19 cellular contexts compared by ENCODE assay signal in genomic region chr3:195746751-195747150, GRCh38.
"Had no signal": no experiment of that assay in that cellular context is flagged by ENCODE, and none has a peak within 500 bp of the region (broad histone marks: within the 10 kb centered on the region; RNA-seq: fewer than 3 reads in every experiment).

No MANE protein-coding gene starts in this region.

- H2AFZ ChIP-seq: parathyroid adenoma had no signal

- H3K4me1 Mint-ChIP-seq: endodermal cell, nephron had no signal

- H3K27ac Mint-ChIP-seq: activated CD8-positive, alpha-beta T cell treated with anti-CD3 and anti-CD28 coated beads, Interleukin-2, amount 10 ng/mL, durations not matched to agents 7 days and 5 days; activated naive CD8-positive, alpha-beta T cell treated with anti-CD3 and anti-CD28 coated beads for 36 hours; endodermal cell; nephron; stimulated activated memory B cell treated with anti-CD40 and anti-IgM and Interleukin-4, amounts not matched to agents 10 μg/mL and 1 μg/mL and 100 μg/mL, for 72 hours had no signal

- ATAC-seq: activated CD8-positive, alpha-beta T cell treated with anti-CD3 and anti-CD28 coated beads, Interleukin-2, amount 10 ng/mL, durations not matched to agents 7 days and 5 days; gastroesophageal sphincter; stimulated activated memory B cell treated with anti-CD40 and anti-IgM and Interleukin-4, amounts not matched to agents 10 μg/mL and 1 μg/mL and 100 μg/mL, for 72 hours had no signal

- H3K9ac ChIP-seq: parathyroid adenoma had no signal

- H3K4me3 ChIP-seq: breast epithelium, coronary artery, gastroesophageal sphincter, sigmoid colon, smooth muscle cell, transverse colon had no signal

- H3K27me3 Mint-ChIP-seq: activated naive CD8-positive, alpha-beta T cell treated with anti-CD3 and anti-CD28 coated beads for 36 hours had no signal

- H3K79me2 ChIP-seq: parathyroid adenoma had no signal

- H3K9me3 ChIP-seq: breast epithelium, gastroesophageal sphincter, sigmoid colon, transverse colon had no signal

- H3K9me3 Mint-ChIP-seq: activated naive CD8-positive, alpha-beta T cell treated with anti-CD3 and anti-CD28 coated beads for 36 hours; nephron; stimulated activated memory B cell treated with anti-CD40 and anti-IgM and Interleukin-4, amounts not matched to agents 10 μg/mL and 1 μg/mL and 100 μg/mL, for 72 hours had no signal

- H3K27ac ChIP-seq: breast epithelium, coronary artery, gastroesophageal sphincter, parathyroid adenoma, sigmoid colon, transverse colon, WERI-Rb-1 had no signal

- H3K36me3 Mint-ChIP-seq: activated naive CD8-positive, alpha-beta T cell treated with anti-CD3 and anti-CD28 coated beads for 36 hours; stimulated activated memory B cell treated with anti-CD40 and anti-IgM and Interleukin-4, amounts not matched to agents 10 μg/mL and 1 μg/mL and 100 μg/mL, for 72 hours had no signal

- H3K4me1 ChIP-seq: breast epithelium, parathyroid adenoma had no signal

- H3K4me3 Mint-ChIP-seq: activated CD8-positive, alpha-beta T cell treated with anti-CD3 and anti-CD28 coated beads, Interleukin-2, amount 10 ng/mL, durations not matched to agents 7 days and 5 days; activated naive CD8-positive, alpha-beta T cell treated with anti-CD3 and anti-CD28 coated beads for 36 hours; endodermal cell; nephron; stimulated activated memory B cell treated with anti-CD40 and anti-IgM and Interleukin-4, amounts not matched to agents 10 μg/mL and 1 μg/mL and 100 μg/mL, for 72 hours had no signal

- H3K4me2 ChIP-seq: smooth muscle cell had no signal

- H3K36me3 ChIP-seq: breast epithelium, gastroesophageal sphincter, sigmoid colon, transverse colon, WERI-Rb-1 had no signal

- DNase-seq: activated CD4-positive, alpha-beta T cell treated with anti-CD3 and anti-CD28 coated beads for 1 hour; activated CD4-positive, alpha-beta T cell treated with anti-CD3 and anti-CD28 coated beads, Interleukin-2, amount 50 U/mL, for 1 hour; activated CD8-positive, alpha-beta T cell treated with anti-CD3 and anti-CD28 coated beads, Interleukin-2, amount 10 ng/mL, durations not matched to agents 7 days and 5 days; activated naive CD4-positive, alpha-beta T cell treated with Interleukin-2 at 50 U/mL for 16 hours; activated naive CD8-positive, alpha-beta T cell treated with anti-CD3 and anti-CD28 coated beads for 36 hours; endodermal cell; hypothalamus; sigmoid colon; stimulated activated CD4-positive, alpha-beta T cell treated with anti-CD3 and anti-CD28 coated beads, Interleukin-15, amount 100 ng/mL, for 24 hours; SW 1271; transverse colon; WERI-Rb-1 had no signal

- H3K27me3 ChIP-seq: breast epithelium had no signal
